Comparison of ENCODE assay signal across 9 cellular contexts in genomic region chr7:142581341-142581740, GRCh38.
DNase-seq lines count a peak whose midpoint lies in the region; ATAC-seq and TF ChIP-seq lines count a peak whose summit lies in the region.
"Had no signal": no experiment of that assay in that cellular context is flagged by ENCODE, and none has a peak within 500 bp of the region (broad histone marks: within the 10 kb centered on the region; RNA-seq: fewer than 3 reads in every experiment).

No MANE protein-coding gene starts in this region.

- no peak overlapping the region for H2BK120ac ChIP-seq in mesenchymal stem cell (ENCODE audit: low read depth, low read length)

- H3K36me3 ChIP-seq in Caco-2 (ENCODE audit: control insufficient read depth, insufficient read depth, low read length) (no peaks in the 10 kb centered on the region), mesenchymal stem cell (ENCODE audit: control insufficient read depth in 1 of 2, insufficient read depth in 2 of 2, low read depth in 1 of 2, low read length in 2 of 2) (no peaks in the 10 kb centered on the region)

- POLR2A ChIA-PET in Caco-2 (lab: Charles Lee): no interaction called here

- H3K4me1 Mint-ChIP-seq in Caco-2 (ENCODE audit: low read depth, unreplicated experiment): peaks cover 9% of the 10 kb centered on the region
- H3K4me1 Mint-ChIP-seq in activated T-helper 17 cell treated with anti-CD3 and anti-CD28 coated beads, Interleukin-2, amount 50 U/mL, for 72 hours: peaks cover 17% of the 10 kb centered on the region
- peaks cover 18 to 32% of the 10 kb centered on the region in 2 donors for H3K4me1 Mint-ChIP-seq in stimulated activated naive B cell treated with anti-CD40 and anti-IgM and Interleukin-4, amounts not matched to agents 10 μg/mL and 1 μg/mL and 100 μg/mL, for 72 hours

- DNase-seq in Caco-2 (peak; percentile 11 to 48), D341Med (ENCODE audit: low spot score) (no peak), mesenchymal stem cell (no peak), head of caudate nucleus (no peak)
- DNase-seq in stimulated activated naive B cell treated with anti-CD40 and anti-IgM and Interleukin-4, amounts not matched to agents 10 μg/mL and 1 μg/mL and 100 μg/mL, for 72 hours: no peak

- H3K27ac ChIP-seq in mesenchymal stem cell (ENCODE audit: low read length, poor library complexity, severe bottlenecking): no peak overlapping the region

- H2BK12ac ChIP-seq in mesenchymal stem cell (ENCODE audit: low read length in 2 of 2): no peak overlapping the region

- H4K91ac ChIP-seq in mesenchymal stem cell (ENCODE audit: low read length): no peak overlapping the region

- no peaks in the 10 kb centered on the region for H3K9me3 Mint-ChIP-seq in Caco-2 (ENCODE audit: unreplicated experiment)
- H3K9me3 Mint-ChIP-seq in activated T-helper 17 cell treated with anti-CD3 and anti-CD28 coated beads, Interleukin-2, amount 50 U/mL, for 72 hours: no peaks in the 10 kb centered on the region
- H3K9me3 Mint-ChIP-seq in stimulated activated naive B cell treated with anti-CD40 and anti-IgM and Interleukin-4, amounts not matched to agents 10 μg/mL and 1 μg/mL and 100 μg/mL, for 72 hours: no peaks in the 10 kb centered on the region
- H3K9me3 Mint-ChIP-seq: brain had no signal

- CTCF ChIA-PET in Caco-2 (lab: Charles Lee): no interaction called here

- H3K4me3 ChIP-seq in Caco-2 (ENCODE audit: low read depth, low read length) (no peak overlapping the region), mesenchymal stem cell (ENCODE audit: insufficient read depth in 1 of 2, low read depth in 1 of 2, low read length in 2 of 2) (no peak overlapping the region)

- no peak overlapping the region for H3K14ac ChIP-seq in mesenchymal stem cell (ENCODE audit: low read length in 2 of 2)

- H3K4me1 ChIP-seq in Caco-2: peaks cover 5% of the 10 kb centered on the region; the same call in 1 of the 2 replicates
- peaks cover 8% of the 10 kb centered on the region for H3K4me1 ChIP-seq in mesenchymal stem cell (ENCODE audit: control insufficient read depth, insufficient read depth, low read depth, low read length)

- H3K79me1 ChIP-seq in mesenchymal stem cell (replicated peaks; ENCODE audit: low read length, poor library complexity, severe bottlenecking): no peaks in the 10 kb centered on the region

- H2AK5ac ChIP-seq in mesenchymal stem cell (ENCODE audit: low read length, severe bottlenecking): no peak overlapping the region

- no peaks in the 10 kb centered on the region for H3K27me3 ChIP-seq in Caco-2 (replicated peaks; ENCODE audit: control insufficient read depth, insufficient read depth, low read length)
- H3K27me3 ChIP-seq in mesenchymal stem cell (ENCODE audit: control insufficient read depth in 1 of 2, insufficient read depth in 1 of 2, low read length in 2 of 2): no peaks in the 10 kb centered on the region

- no peak overlapping the region for H3K9ac ChIP-seq in mesenchymal stem cell (ENCODE audit: low read length)

- H4K8ac ChIP-seq in mesenchymal stem cell (ENCODE audit: low read length): no peak overlapping the region

- no peak overlapping the region for H2AFZ ChIP-seq in mesenchymal stem cell (ENCODE audit: low read depth, low read length)

- H3K9me3 ChIP-seq in Caco-2 (0 out of 2 replicates have a peak, but pooled peaks cover 2% of the 10 kb centered on the region), mesenchymal stem cell (ENCODE audit: control insufficient read depth, low read length) (no peaks in the 10 kb centered on the region)

- no TSS peak for BruUV-seq in Caco-2 (replicated peaks; lab: Mats Ljungman, UMichigan)

- no peak for TF ChIP-seq CTCF in Caco-2 (IDR thresholded peaks at IDR 0.05; ENCODE audit: insufficient read depth in 1 of 2, low read depth in 1 of 2, low read length in 1 of 2, severe bottlenecking in 1 of 2, unreplicated experiment in 1 of 2)

- intact Hi-C loops in Caco-2 (cut with micrococcal nuclease; ENCODE audit: unreplicated experiment): no loop called here
- intact Hi-C loops in head of caudate nucleus (cut with DNase I): no loop called here

- 60% methylated on average over 4 of the region's 4 CpGs for WGBS in mesenchymal stem cell

- no peak overlapping the region for H3K4me2 ChIP-seq in mesenchymal stem cell (ENCODE audit: low read length, poor library complexity, severe bottlenecking)

- H3K4me3 Mint-ChIP-seq in Caco-2 (ENCODE audit: unreplicated experiment): no peak overlapping the region
- H3K4me3 Mint-ChIP-seq in activated T-helper 17 cell treated with anti-CD3 and anti-CD28 coated beads, Interleukin-2, amount 50 U/mL, for 72 hours: peak overlapping the region; percentile 67
- peak overlapping the region in 1 of 2 donors; percentile 42 for H3K4me3 Mint-ChIP-seq in stimulated activated naive B cell treated with anti-CD40 and anti-IgM and Interleukin-4, amounts not matched to agents 10 μg/mL and 1 μg/mL and 100 μg/mL, for 72 hours
- H3K4me3 Mint-ChIP-seq: brain had no signal

- no peak overlapping the region for H3K23ac ChIP-seq in mesenchymal stem cell (ENCODE audit: low read length in 2 of 2)

- H3K18ac ChIP-seq in mesenchymal stem cell (ENCODE audit: low read depth in 1 of 2, low read length in 2 of 2): peak overlapping the region in 1 of 2 experiments; percentile 1

- no peak overlapping the region for H3K4ac ChIP-seq in mesenchymal stem cell (ENCODE audit: low read depth in 1 of 2, low read length in 2 of 2)

- peaks cover 4% of the 10 kb centered on the region for H3K27me3 Mint-ChIP-seq in Caco-2 (ENCODE audit: insufficient read depth, unreplicated experiment)
- no peaks in the 10 kb centered on the region for H3K27me3 Mint-ChIP-seq in activated T-helper 17 cell treated with anti-CD3 and anti-CD28 coated beads, Interleukin-2, amount 50 U/mL, for 72 hours
- H3K27me3 Mint-ChIP-seq in stimulated activated naive B cell treated with anti-CD40 and anti-IgM and Interleukin-4, amounts not matched to agents 10 μg/mL and 1 μg/mL and 100 μg/mL, for 72 hours: no peaks in the 10 kb centered on the region

- H2BK15ac ChIP-seq in mesenchymal stem cell (ENCODE audit: low read depth, poor library complexity, severe bottlenecking): no peak overlapping the region

- no peak overlapping the region for H2BK5ac ChIP-seq in mesenchymal stem cell (ENCODE audit: low read depth, low read length, poor library complexity, severe bottlenecking)

- H3K36me3 Mint-ChIP-seq in Caco-2 (ENCODE audit: insufficient read depth, unreplicated experiment): no peaks in the 10 kb centered on the region
- H3K36me3 Mint-ChIP-seq in activated T-helper 17 cell treated with anti-CD3 and anti-CD28 coated beads, Interleukin-2, amount 50 U/mL, for 72 hours (ENCODE audit: low read depth): no peaks in the 10 kb centered on the region
- no peaks in the 10 kb centered on the region for H3K36me3 Mint-ChIP-seq in stimulated activated naive B cell treated with anti-CD40 and anti-IgM and Interleukin-4, amounts not matched to agents 10 μg/mL and 1 μg/mL and 100 μg/mL, for 72 hours
- H3K36me3 Mint-ChIP-seq: brain had no signal

- ATAC-seq in GM19463 (IDR thresholded peaks at IDR 0.05; ENCODE audit: unreplicated experiment) (peak; percentile 58), HG03457 (IDR thresholded peaks at IDR 0.05; ENCODE audit: unreplicated experiment) (peak; percentile 58)
- ATAC-seq in activated T-helper 17 cell treated with anti-CD3 and anti-CD28 coated beads, Interleukin-2, amount 50 U/mL, for 72 hours (replicated peaks): peak; percentile 76
- ATAC-seq in stimulated activated naive B cell treated with anti-CD40 and anti-IgM and Interleukin-4, amounts not matched to agents 10 μg/mL and 1 μg/mL and 100 μg/mL, for 72 hours (replicated peaks): peak; percentile 79 to 87

- no peak overlapping the region for H3K27ac Mint-ChIP-seq in Caco-2 (ENCODE audit: unreplicated experiment)
- peak overlapping the region; percentile 63 for H3K27ac Mint-ChIP-seq in activated T-helper 17 cell treated with anti-CD3 and anti-CD28 coated beads, Interleukin-2, amount 50 U/mL, for 72 hours
- no peak overlapping the region for H3K27ac Mint-ChIP-seq in stimulated activated naive B cell treated with anti-CD40 and anti-IgM and Interleukin-4, amounts not matched to agents 10 μg/mL and 1 μg/mL and 100 μg/mL, for 72 hours
- H3K27ac Mint-ChIP-seq: brain had no signal

Comparison
In these comparisons a context has a peak if more than half of its experiments do, and no peak if none do; other contexts are left out.
1. DNase-seq: peak in Caco-2 (2 of 2); none in stimulated activated naive B cell treated with anti-CD40 and anti-IgM and Interleukin-4, amounts not matched to agents 10 μg/mL and 1 μg/mL and 100 μg/mL, for 72 hours (single experiment), D341Med (single experiment), mesenchymal stem cell (single experiment) and head of caudate nucleus (0 of 42).
2. Peak in every context shown above with its lines, with median percentiles within 50 percentile points of each other: ATAC-seq.